In the genomic region with DNA sequence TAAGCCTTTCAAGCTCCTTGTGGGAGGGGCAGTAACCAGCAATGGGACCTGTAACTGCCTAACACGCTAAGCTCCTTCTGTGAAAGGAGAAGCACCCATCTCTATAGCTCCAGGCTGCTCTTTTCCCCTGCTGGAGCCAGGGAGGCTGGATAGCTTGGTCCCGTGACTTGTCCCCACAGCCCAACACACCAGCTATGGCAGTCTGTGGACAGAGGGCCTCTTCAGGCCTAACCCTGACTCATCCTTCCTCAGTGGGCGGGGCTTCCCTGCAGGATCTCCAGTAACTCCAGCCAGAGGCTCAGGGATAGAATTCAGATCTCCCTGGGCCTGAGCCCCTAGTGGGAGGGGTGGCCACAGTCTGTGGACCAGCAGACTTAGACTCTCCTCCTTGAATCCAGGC, we compare ENCODE assay signal across 27 cellular contexts.
DNase-seq lines count a peak whose midpoint lies in the region; ATAC-seq, FAIRE-seq and TF ChIP-seq lines count a peak whose summit lies in the region.
"Had no signal": no experiment of that assay in that cellular context is flagged by ENCODE, and none has a peak within 500 bp of the region (broad histone marks: within the 10 kb centered on the region; RNA-seq: fewer than 3 reads in every experiment).

No MANE protein-coding gene starts in this region.

- intact Hi-C loops in mammary epithelial cell (cut with micrococcal nuclease), result no loop called here
- intact Hi-C loops in MCF 10A (cut with micrococcal nuclease), result no loop called here

- no peaks in the 10 kb centered on the region for H3K36me3 Mint-ChIP-seq in MCF 10A (ENCODE audit: insufficient read depth, unreplicated experiment)
- H3K36me3 Mint-ChIP-seq in stimulated activated memory B cell treated with anti-CD40 and anti-IgM and Interleukin-4, amounts not matched to agents 10 μg/mL and 1 μg/mL and 100 μg/mL, for 72 hours, result no peaks in the 10 kb centered on the region
- H3K36me3 Mint-ChIP-seq: activated naive CD4-positive, alpha-beta T cell treated with anti-CD3 and anti-CD28 coated beads, Interleukin-2, amount 10 ng/mL, durations not matched to agents 7 days and 5 days; CD8-positive, alpha-beta T cell had no signal

- no peak overlapping the region for H2BK5ac ChIP-seq in neuronal stem cell (ENCODE audit: low read length)

- H3K79me1 ChIP-seq in neuronal stem cell (ENCODE audit: low read depth, low read length), result no peaks in the 10 kb centered on the region

- 86% methylated on average over 1 of the region's 3 CpGs for WGBS in mammary epithelial cell (ENCODE audit: low coverage, missing lambda C conversion rate)
- no CpG with 5 or more reads among the region's 3 CpGs for WGBS in neuronal stem cell (ENCODE audit: extremely low coverage in 2 of 2, insufficient read length in 2 of 2, insufficient replicate concordance in 1 of 2), 2 donors

- dilution Hi-C loops in mammary epithelial cell (cut with HindIII; ENCODE audit: low sequenced_read_pairs), result no loop called here

- H3K9ac ChIP-seq in mammary epithelial cell (ENCODE audit: insufficient read depth, low read length), result no peak overlapping the region
- no peak overlapping the region for H3K9ac ChIP-seq in neuronal stem cell (ENCODE audit: low read depth, low read length, poor library complexity)

- ATAC-seq in stimulated activated memory B cell treated with anti-CD40 and anti-IgM and Interleukin-4, amounts not matched to agents 10 μg/mL and 1 μg/mL and 100 μg/mL, for 72 hours, result no peak
- ATAC-seq: CD8-positive, alpha-beta T cell; GM12878; lower lobe of right lung had no signal

- no peak for DNase-seq in mammary epithelial cell
- DNase-seq in MCF 10A (ENCODE audit: unreplicated experiment), result no peak
- peak; percentile 56 for DNase-seq in RPMI7951 (ENCODE audit: low read depth)
- peak; percentile 19 for DNase-seq in bronchial epithelial cell (ENCODE audit: low read depth)
- DNase-seq in neuronal stem cell (ENCODE audit: low spot score), result no peak
- DNase-seq in SW480 (ENCODE audit: low spot score), result no peak
- no peak for DNase-seq in DMS153 (lab: John Stamatoyannopoulos, UW)
- DNase-seq: activated naive CD4-positive, alpha-beta T cell treated with anti-CD3 and anti-CD28 coated beads, Interleukin-2, amount 10 ng/mL, durations not matched to agents 7 days and 5 days; amniotic stem cell; CD8-positive, alpha-beta T cell; KBM-7; kidney; lower lobe of right lung; NCI-H1694; NCI-H2171; NCI-H524 treated with DMSO at 0.1 percent for 48 hours; NK-92 treated with Interleukin-12 subunit alpha and Interleukin-12 subunit beta, amount 100 ng/mL, for 24 hours; T-helper 2 cell; transverse colon had no signal

- POLR2A ChIA-PET in MCF 10A (lab: Yijun Ruan, JAX), result no interaction called here

- no peaks in the 10 kb centered on the region for H3K4me1 ChIP-seq in mammary epithelial cell (ENCODE audit: insufficient read depth, low read length)
- H3K4me1 ChIP-seq in neuronal stem cell (ENCODE audit: control insufficient read depth in 2 of 2, insufficient read depth in 1 of 2, low read depth in 1 of 2, low read length in 2 of 2), result no peaks in the 10 kb centered on the region
- H3K4me1 ChIP-seq: breast epithelium, lower lobe of right lung, prostate gland, transverse colon had no signal

- H3K4me2 ChIP-seq in mammary epithelial cell (ENCODE audit: insufficient read depth, low read depth, low read length) (no peak overlapping the region), neuronal stem cell (ENCODE audit: insufficient read depth, low read length, poor library complexity, severe bottlenecking) (no peak overlapping the region)

- H4K91ac ChIP-seq in neuronal stem cell (ENCODE audit: low read depth, low read length, poor library complexity), result no peak overlapping the region

- H3K36me3 ChIP-seq in mammary epithelial cell (ENCODE audit: insufficient read depth, low read length), result no peaks in the 10 kb centered on the region
- no peaks in the 10 kb centered on the region for H3K36me3 ChIP-seq in bronchial epithelial cell (ENCODE audit: control insufficient read depth, insufficient read depth, low read length)
- H3K36me3 ChIP-seq in neuronal stem cell (replicated peaks in 1 of 2; ENCODE audit: control insufficient read depth in 2 of 2, insufficient read depth in 2 of 2, low read length in 2 of 2), result no peaks in the 10 kb centered on the region
- H3K36me3 ChIP-seq: breast epithelium, lower lobe of right lung, prostate gland, transverse colon had no signal

- no peak overlapping the region for H3K27ac ChIP-seq in mammary epithelial cell (ENCODE audit: insufficient read depth, low read depth, low read length)
- H3K27ac ChIP-seq in neuronal stem cell (replicated peaks; ENCODE audit: low read length), result no peak overlapping the region
- H3K27ac ChIP-seq: 22Rv1, breast epithelium, coronary artery, lower lobe of right lung, prostate gland, SK-N-MC, transverse colon had no signal

- no peak overlapping the region for H3K14ac ChIP-seq in neuronal stem cell (ENCODE audit: low read length)

- H4K8ac ChIP-seq in neuronal stem cell (ENCODE audit: low read depth, low read length), result no peak overlapping the region

- no peak overlapping the region for H2BK120ac ChIP-seq in neuronal stem cell (ENCODE audit: low read depth, low read length)

- BruUV-seq in mammary epithelial cell (replicated peaks; lab: Mats Ljungman, UMichigan) (no TSS peak), MCF 10A (replicated peaks; lab: Mats Ljungman, UMichigan) (no TSS peak)

- H3K4ac ChIP-seq in neuronal stem cell (ENCODE audit: low read length), result no peak overlapping the region

- no peak overlapping the region for H2BK12ac ChIP-seq in neuronal stem cell (ENCODE audit: low read length)

- H3K27me3 ChIP-seq in mammary epithelial cell (ENCODE audit: insufficient read depth, low read length) (no peaks in the 10 kb centered on the region), bronchial epithelial cell (ENCODE audit: control insufficient read depth, insufficient read depth, low read length) (no peaks in the 10 kb centered on the region), neuronal stem cell (ENCODE audit: control insufficient read depth in 3 of 3, insufficient read depth in 3 of 3, low read depth in 1 of 3, low read length in 3 of 3) (no peaks in the 10 kb centered on the region)
- H3K27me3 ChIP-seq: breast epithelium, transverse colon had no signal

- H3K27ac Mint-ChIP-seq in MCF 10A (ENCODE audit: low read depth, unreplicated experiment), result no peak overlapping the region
- H3K27ac Mint-ChIP-seq in stimulated activated memory B cell treated with anti-CD40 and anti-IgM and Interleukin-4, amounts not matched to agents 10 μg/mL and 1 μg/mL and 100 μg/mL, for 72 hours, result no peak overlapping the region
- H3K27ac Mint-ChIP-seq: activated naive CD4-positive, alpha-beta T cell treated with anti-CD3 and anti-CD28 coated beads, Interleukin-2, amount 10 ng/mL, durations not matched to agents 7 days and 5 days; activated T-helper 1 cell treated with anti-CD3 and anti-CD28 coated beads, Interleukin-12 subunit alpha, Interleukin-12 subunit beta, Interleukin-2, Interleukin-4 antibody, amounts not matched to agents 30 ng/mL and 10 ng/mL and 1 ng/mL, durations not matched to agents 14 hours and 24 hours and 36 hours; CD8-positive, alpha-beta T cell had no signal

- no peak overlapping the region for H3K4me3 Mint-ChIP-seq in MCF 10A (ENCODE audit: unreplicated experiment)
- no peak overlapping the region for H3K4me3 Mint-ChIP-seq in stimulated activated memory B cell treated with anti-CD40 and anti-IgM and Interleukin-4, amounts not matched to agents 10 μg/mL and 1 μg/mL and 100 μg/mL, for 72 hours
- H3K4me3 Mint-ChIP-seq: activated naive CD4-positive, alpha-beta T cell treated with anti-CD3 and anti-CD28 coated beads, Interleukin-2, amount 10 ng/mL, durations not matched to agents 7 days and 5 days; activated T-helper 1 cell treated with anti-CD3 and anti-CD28 coated beads, Interleukin-12 subunit alpha, Interleukin-12 subunit beta, Interleukin-2, Interleukin-4 antibody, amounts not matched to agents 30 ng/mL and 10 ng/mL and 1 ng/mL, durations not matched to agents 14 hours and 24 hours and 36 hours; CD8-positive, alpha-beta T cell had no signal

- no peaks in the 10 kb centered on the region for H3K9me3 ChIP-seq in mammary epithelial cell (replicated peaks; ENCODE audit: insufficient read depth, low read length)
- H3K9me3 ChIP-seq in neuronal stem cell (replicated peaks in 1 of 2; ENCODE audit: control insufficient read depth in 2 of 2, insufficient read depth in 1 of 2, low read depth in 1 of 2, low read length in 2 of 2), result peaks cover 0 to 3% of the 10 kb centered on the region in 2 donors
- H3K9me3 ChIP-seq: breast epithelium, lower lobe of right lung, prostate gland, transverse colon had no signal

- in situ Hi-C loops in mammary epithelial cell (cut with MboI; ENCODE audit: low sequenced_read_pairs in 2 of 2), result no loop called here

- peaks cover 22% of the 10 kb centered on the region for H3K9me3 Mint-ChIP-seq in MCF 10A (ENCODE audit: unreplicated experiment)
- peaks cover 3% of the 10 kb centered on the region for H3K9me3 Mint-ChIP-seq in stimulated activated memory B cell treated with anti-CD40 and anti-IgM and Interleukin-4, amounts not matched to agents 10 μg/mL and 1 μg/mL and 100 μg/mL, for 72 hours

- H3K18ac ChIP-seq in neuronal stem cell (ENCODE audit: low read length), result no peak overlapping the region

- no peaks in the 10 kb centered on the region for H3K79me2 ChIP-seq in mammary epithelial cell (ENCODE audit: insufficient read depth, low read length)

- H2AFZ ChIP-seq in mammary epithelial cell (ENCODE audit: low read depth, low read length), result peak overlapping the region; percentile 31
- peak overlapping the region; percentile 74 for H2AFZ ChIP-seq in neuronal stem cell (ENCODE audit: low read length)

- no peak overlapping the region for H3K4me3 ChIP-seq in mammary epithelial cell (replicated peaks in 1 of 3; ENCODE audit: insufficient read depth in 1 of 3, low read depth in 2 of 3, low read length in 3 of 3)
- H3K4me3 ChIP-seq in bronchial epithelial cell (ENCODE audit: low read depth, low read length), result no peak overlapping the region
- H3K4me3 ChIP-seq in neuronal stem cell (ENCODE audit: low read length in 2 of 2), result no peak overlapping the region
- H3K4me3 ChIP-seq: breast epithelium, coronary artery, GM12878, lower lobe of right lung, prostate gland, SK-N-MC, transverse colon had no signal

- no peak overlapping the region for H2AK5ac ChIP-seq in neuronal stem cell (ENCODE audit: low read depth, low read length)

- H3K23ac ChIP-seq in neuronal stem cell (ENCODE audit: low read depth, low read length, poor library complexity), result no peak overlapping the region

- peak; percentile 86 for FAIRE-seq in bronchial epithelial cell (lab: Jason Lieb, UNC)
- FAIRE-seq: GM12878, kidney had no signal

- TF ChIP-seq CTCF in mammary epithelial cell (conservative IDR thresholded peaks at IDR 0.05 in 1 of 2, IDR thresholded peaks at IDR 0.05 in 1 of 2; ENCODE audit: extremely low read depth in 1 of 2, insufficient read depth in 1 of 2, low read depth in 1 of 2, low read length in 2 of 2) (no peak), MCF 10A (IDR thresholded peaks at IDR 0.05; ENCODE audit: unreplicated experiment) (no peak), bronchial epithelial cell (IDR thresholded peaks at IDR 0.05; ENCODE audit: insufficient read depth, low read length, severe bottlenecking) (no peak)

- no peaks in the 10 kb centered on the region for H4K20me1 ChIP-seq in mammary epithelial cell (ENCODE audit: insufficient read depth, low read length)

- no peaks in the 10 kb centered on the region for H3K4me1 Mint-ChIP-seq in MCF 10A (ENCODE audit: insufficient read depth, unreplicated experiment)
- no peaks in the 10 kb centered on the region for H3K4me1 Mint-ChIP-seq in stimulated activated memory B cell treated with anti-CD40 and anti-IgM and Interleukin-4, amounts not matched to agents 10 μg/mL and 1 μg/mL and 100 μg/mL, for 72 hours
- H3K4me1 Mint-ChIP-seq: activated naive CD4-positive, alpha-beta T cell treated with anti-CD3 and anti-CD28 coated beads, Interleukin-2, amount 10 ng/mL, durations not matched to agents 7 days and 5 days had no signal

- H3K27me3 Mint-ChIP-seq in MCF 10A (ENCODE audit: insufficient read depth, unreplicated experiment), result no peaks in the 10 kb centered on the region
- H3K27me3 Mint-ChIP-seq in stimulated activated memory B cell treated with anti-CD40 and anti-IgM and Interleukin-4, amounts not matched to agents 10 μg/mL and 1 μg/mL and 100 μg/mL, for 72 hours, result no peaks in the 10 kb centered on the region
- H3K27me3 Mint-ChIP-seq: activated naive CD4-positive, alpha-beta T cell treated with anti-CD3 and anti-CD28 coated beads, Interleukin-2, amount 10 ng/mL, durations not matched to agents 7 days and 5 days had no signal

- CTCF ChIA-PET in mammary epithelial cell (lab: Charles Lee; ENCODE audit: low non-redundant PET), result no interaction called here
- CTCF ChIA-PET in MCF 10A (lab: Yijun Ruan, JAX), result no interaction called here

- H2BK15ac ChIP-seq in neuronal stem cell (ENCODE audit: low read length), result no peak overlapping the region

Comparison
In these comparisons a context has a peak if more than half of its experiments do, and no peak if none do; other contexts are left out.
1. DNase-seq: peak in RPMI7951 (single experiment) and bronchial epithelial cell (single experiment); none in mammary epithelial cell (single experiment), MCF 10A (single experiment), neuronal stem cell (single experiment), SW480 (single experiment) and DMS153 (single experiment).